ENCODE assay signal across 24 cellular contexts in genomic region chr2:19670303-19670702, GRCh38.
"Had no signal": no experiment of that assay in that cellular context is flagged by ENCODE, and none has a peak within 500 bp of the region (broad histone marks: within the 10 kb centered on the region; RNA-seq: fewer than 3 reads in every experiment).

No MANE protein-coding gene starts in this region.

- H3K27ac ChIP-seq: dorsolateral prefrontal cortex, epithelial cell of prostate, esophagus muscularis mucosa, gastroesophageal sphincter, parathyroid adenoma, prostate gland, skin epidermis, stomach had no signal

- H3K9me3 ChIP-seq: esophagus muscularis mucosa, gastroesophageal sphincter, prostate gland, stomach, thoracic aorta had no signal

- H3K9ac ChIP-seq: parathyroid adenoma had no signal

- H3K4me3 ChIP-seq: dorsolateral prefrontal cortex, esophagus muscularis mucosa, gastroesophageal sphincter, lung, prostate gland, skin epidermis, stomach, thoracic aorta had no signal

- DNase-seq: cortex of kidney; effector CD8-positive, alpha-beta T cell; foreskin fibroblast; glutamatergic neuron; immature natural killer cell; left ventricle myocardium superior; mesendoderm; naive B cell; retina; stimulated activated CD4-positive, alpha-beta T cell treated with anti-CD3 and anti-CD28 coated beads, Interleukin-12 subunit alpha, Interleukin-12 subunit beta, amount 100 ng/mL, for 4 hours; stimulated activated naive CD4-positive, alpha-beta T cell; stomach; substantia nigra; trophoblast cell had no signal

- H3K36me3 ChIP-seq: esophagus muscularis mucosa, gastroesophageal sphincter, prostate gland, stomach, thoracic aorta had no signal

- ATAC-seq: gastroesophageal sphincter, left ventricle myocardium superior, sciatic nerve had no signal
